Comparison of ENCODE assay signal across 22 cellular contexts in genomic region chr3:14121859-14122258, GRCh38. TPM values are rescaled to one million over a fixed set of nuclear protein-coding genes. Genes with fewer than 3 reads are reported as not detected.
A peak's percentile ranks its signal among the peaks of the same experiment; 100 is the strongest.
DNase-seq lines count a peak whose midpoint lies in the region; ATAC-seq lines count a peak whose summit lies in the region.
"Had no signal": no experiment of that assay in that cellular context is flagged by ENCODE, and none has a peak within 500 bp of the region (broad histone marks: within the 10 kb centered on the region; RNA-seq: fewer than 3 reads in every experiment).

No MANE protein-coding gene starts in this region.

- H3K36me3 Mint-ChIP-seq in activated naive CD4-positive, alpha-beta T cell treated with anti-CD3 and anti-CD28 coated beads, Interleukin-2, amount 50 U/mL, for 72 hours = peaks cover 31 to 34% of the 10 kb centered on the region in 2 donors
- peaks cover 20% of the 10 kb centered on the region for H3K36me3 Mint-ChIP-seq in activated naive CD4-positive, alpha-beta T cell treated with anti-CD3 and anti-CD28 coated beads, Interleukin-2, amount 10 ng/mL, durations not matched to agents 7 days and 5 days
- H3K36me3 Mint-ChIP-seq in stimulated activated memory B cell treated with anti-CD40 and anti-IgM and Interleukin-4, amounts not matched to agents 10 μg/mL and 1 μg/mL and 100 μg/mL, for 72 hours = peaks cover 38% of the 10 kb centered on the region

- H3K4me1 Mint-ChIP-seq in activated naive CD4-positive, alpha-beta T cell treated with anti-CD3 and anti-CD28 coated beads, Interleukin-2, amount 10 ng/mL, durations not matched to agents 7 days and 5 days = peaks cover 37% of the 10 kb centered on the region
- peaks cover 43% of the 10 kb centered on the region for H3K4me1 Mint-ChIP-seq in stimulated activated memory B cell treated with anti-CD40 and anti-IgM and Interleukin-4, amounts not matched to agents 10 μg/mL and 1 μg/mL and 100 μg/mL, for 72 hours

- CTCF ChIA-PET in activated naive CD4-positive, alpha-beta T cell treated with anti-CD3 and anti-CD28 coated beads, Interleukin-2, amount 10 ng/mL, durations not matched to agents 7 days and 5 days (lab: Charles Lee) = interaction anchor here (3.1 kb wide), 1 partner anchor 225 kb away, joined by 9 read pairs; no protein-coding TSS in a partner anchor

- ATAC-seq in activated naive CD4-positive, alpha-beta T cell treated with anti-CD3 and anti-CD28 coated beads, Interleukin-2, amount 50 U/mL, for 72 hours = no peak
- no peak for ATAC-seq in stimulated activated memory B cell treated with anti-CD40 and anti-IgM and Interleukin-4, amounts not matched to agents 10 μg/mL and 1 μg/mL and 100 μg/mL, for 72 hours
- no peak for ATAC-seq in left lobe of liver
- ATAC-seq: activated CD4-positive, alpha-beta T cell treated with anti-CD3 and anti-CD28 coated beads for 36 hours had no signal

- no peaks in the 10 kb centered on the region for H3K9me3 Mint-ChIP-seq in activated naive CD4-positive, alpha-beta T cell treated with anti-CD3 and anti-CD28 coated beads, Interleukin-2, amount 50 U/mL, for 72 hours
- H3K9me3 Mint-ChIP-seq in activated naive CD4-positive, alpha-beta T cell treated with anti-CD3 and anti-CD28 coated beads, Interleukin-2, amount 10 ng/mL, durations not matched to agents 7 days and 5 days = no peaks in the 10 kb centered on the region
- H3K9me3 Mint-ChIP-seq in stimulated activated memory B cell treated with anti-CD40 and anti-IgM and Interleukin-4, amounts not matched to agents 10 μg/mL and 1 μg/mL and 100 μg/mL, for 72 hours = no peaks in the 10 kb centered on the region
- H3K9me3 Mint-ChIP-seq: activated naive CD4-positive, alpha-beta T cell treated with anti-CD3 and anti-CD28 coated beads for 36 hours; mesothelial cell of epicardium had no signal

- no peaks in the 10 kb centered on the region for H3K27me3 Mint-ChIP-seq in activated naive CD4-positive, alpha-beta T cell treated with anti-CD3 and anti-CD28 coated beads, Interleukin-2, amount 10 ng/mL, durations not matched to agents 7 days and 5 days
- H3K27me3 Mint-ChIP-seq in stimulated activated memory B cell treated with anti-CD40 and anti-IgM and Interleukin-4, amounts not matched to agents 10 μg/mL and 1 μg/mL and 100 μg/mL, for 72 hours = no peaks in the 10 kb centered on the region
- H3K27me3 Mint-ChIP-seq: activated CD4-positive, alpha-beta T cell treated with anti-CD3 and anti-CD28 coated beads for 36 hours had no signal

- no peak overlapping the region for H3K4me3 Mint-ChIP-seq in activated naive CD4-positive, alpha-beta T cell treated with anti-CD3 and anti-CD28 coated beads, Interleukin-2, amount 10 ng/mL, durations not matched to agents 7 days and 5 days
- no peak overlapping the region for H3K4me3 Mint-ChIP-seq in stimulated activated memory B cell treated with anti-CD40 and anti-IgM and Interleukin-4, amounts not matched to agents 10 μg/mL and 1 μg/mL and 100 μg/mL, for 72 hours

- DNase-seq in activated naive CD4-positive, alpha-beta T cell treated with anti-CD3 and anti-CD28 coated beads, Interleukin-2, amount 50 U/mL, for 72 hours (ENCODE audit: low spot score in 2 of 2) = no peak
- DNase-seq in activated naive CD4-positive, alpha-beta T cell treated with anti-CD3 and anti-CD28 coated beads, Interleukin-2, amount 10 ng/mL, durations not matched to agents 7 days and 5 days = no peak
- peak; percentile 41 for DNase-seq in RPMI8226
- peak; percentile 30 for DNase-seq in iPS-NIHi7 (ENCODE audit: extremely low spot score)
- no peak for DNase-seq in left lobe of liver (ENCODE audit: low spot score)
- no peak for DNase-seq in NCI-H146 (lab: John Stamatoyannopoulos, UW)
- DNase-seq in NCI-H2227 treated with DMSO at 0.1 percent for 48 hours (lab: John Stamatoyannopoulos, UW) = no peak
- DNase-seq: activated CD4-positive, alpha-beta T cell treated with anti-CD3 and anti-CD28 coated beads for 36 hours; activated CD8-positive, alpha-beta memory T cell treated with anti-CD3 and anti-CD28 coated beads, Interleukin-2, amount 50 U/mL, for 4 hours; activated naive CD4-positive, alpha-beta T cell treated with anti-CD3 and anti-CD28 coated beads for 36 hours; DMS153; hypothalamus; KBM-7; NCI-H1105; NCI-H2171 treated with DMSO at 0.1 percent for 48 hours; NCI-H748 treated with DMSO at 0.1 percent for 48 hours; Peyer's patch; SK-N-SH; stomach; upper lobe of left lung had no signal

- H3K27ac Mint-ChIP-seq in activated naive CD4-positive, alpha-beta T cell treated with anti-CD3 and anti-CD28 coated beads, Interleukin-2, amount 50 U/mL, for 72 hours = peak overlapping the region; percentile 39 to 100
- no peak overlapping the region for H3K27ac Mint-ChIP-seq in activated naive CD4-positive, alpha-beta T cell treated with anti-CD3 and anti-CD28 coated beads, Interleukin-2, amount 10 ng/mL, durations not matched to agents 7 days and 5 days
- H3K27ac Mint-ChIP-seq in stimulated activated memory B cell treated with anti-CD40 and anti-IgM and Interleukin-4, amounts not matched to agents 10 μg/mL and 1 μg/mL and 100 μg/mL, for 72 hours = peak overlapping the region; percentile 89
- H3K27ac Mint-ChIP-seq: activated naive CD4-positive, alpha-beta T cell treated with anti-CD3 and anti-CD28 coated beads for 36 hours had no signal

RNA-seq across cellular contexts. Expression of gene CHCHD4, which starts 2.8 kb away (rescaled TPM):
- 10 to 100 TPM; 10.0 to 23.2 TPM for total RNA-seq in activated naive CD4-positive, alpha-beta T cell treated with anti-CD3 and anti-CD28 coated beads, Interleukin-2, amount 50 U/mL, for 72 hours
- 7.1 TPM for total RNA-seq in left lobe of liver

RNA-seq across cellular contexts. Expression of gene TMEM43, which starts 3.0 kb away (rescaled TPM):
- total RNA-seq in activated naive CD4-positive, alpha-beta T cell treated with anti-CD3 and anti-CD28 coated beads, Interleukin-2, amount 50 U/mL, for 72 hours = 10 to 100 TPM; 17.5 to 37.1 TPM
- total RNA-seq in left lobe of liver = 9.3 TPM

RNA-seq across cellular contexts. Expression of gene XPC, which starts 56.5 kb away (rescaled TPM):
- total RNA-seq in activated naive CD4-positive, alpha-beta T cell treated with anti-CD3 and anti-CD28 coated beads, Interleukin-2, amount 50 U/mL, for 72 hours = 10 to 100 TPM; 24.5 to 51.4 TPM
- total RNA-seq in left lobe of liver = 18.8 TPM

RNA-seq across cellular contexts. Expression of gene LSM3, which starts 56.8 kb away (rescaled TPM):
- 10 to 100 TPM; 20.5 to 24.5 TPM for total RNA-seq in activated naive CD4-positive, alpha-beta T cell treated with anti-CD3 and anti-CD28 coated beads, Interleukin-2, amount 50 U/mL, for 72 hours
- total RNA-seq in left lobe of liver = 5.0 TPM

Comparison
In these comparisons a context has a peak if more than half of its experiments do, and no peak if none do; other contexts are left out.
1. DNase-seq: peak in RPMI8226 (single experiment) and iPS-NIHi7 (single experiment); none in activated naive CD4-positive, alpha-beta T cell treated with anti-CD3 and anti-CD28 coated beads, Interleukin-2, amount 50 U/mL, for 72 hours (0 of 2), activated naive CD4-positive, alpha-beta T cell treated with anti-CD3 and anti-CD28 coated beads, Interleukin-2, amount 10 ng/mL, durations not matched to agents 7 days and 5 days (single experiment), left lobe of liver (single experiment), NCI-H146 (single experiment) and NCI-H2227 treated with DMSO at 0.1 percent for 48 hours (single experiment).